11 cellular contexts compared by ENCODE assay signal in genomic region chr17:73278049-73278464, GRCh38. TPM values are rescaled to one million over a fixed set of nuclear protein-coding genes. Genes with fewer than 3 reads are reported as not detected.
A peak's percentile ranks its signal among the peaks of the same experiment; 100 is the strongest.
DNase-seq lines count a peak whose midpoint lies in the region; ATAC-seq lines count a peak whose summit lies in the region.
"Had no signal": no experiment of that assay in that cellular context is flagged by ENCODE, and none has a peak within 500 bp of the region (broad histone marks: within the 10 kb centered on the region; RNA-seq: fewer than 3 reads in every experiment).

No MANE protein-coding gene starts in this region.

- no peaks in the 10 kb centered on the region for H3K27me3 ChIP-seq in rectal smooth muscle tissue (ENCODE audit: control insufficient read depth, insufficient read depth, low read length)

- peaks cover 15% of the 10 kb centered on the region for H3K4me1 ChIP-seq in rectal smooth muscle tissue (ENCODE audit: control insufficient read depth, insufficient read depth, low read length)

- peaks cover 2% of the 10 kb centered on the region for H3K36me3 ChIP-seq in rectal smooth muscle tissue (ENCODE audit: control insufficient read depth, insufficient read depth, low read length)

- ATAC-seq in Right ventricle myocardium inferior (peak; percentile 63), left cardiac atrium (peak; percentile 26 to 41), HG03139 (IDR thresholded peaks at IDR 0.05; ENCODE audit: unreplicated experiment) (no peak)

- H3K27ac Mint-ChIP-seq in activated T-helper 2 cell treated with anti-CD3 and anti-CD28 coated beads, Interferon-gamma antibody, Interleukin-2, Interleukin-4, amounts not matched to agents 10 μg/mL and 5 μg/mL and 100 μg/mL, durations not matched to agents 14 hours and 24 hours and 36 hours = no peak overlapping the region
- H3K27ac Mint-ChIP-seq: IgD-negative memory B cell had no signal

- no peak overlapping the region for H3K4me3 ChIP-seq in rectal smooth muscle tissue (ENCODE audit: low read length)
- H3K4me3 ChIP-seq: GM23248 had no signal

- no peaks in the 10 kb centered on the region for H3K9me3 Mint-ChIP-seq in activated T-helper 2 cell treated with anti-CD3 and anti-CD28 coated beads, Interferon-gamma antibody, Interleukin-2, Interleukin-4, amounts not matched to agents 10 μg/mL and 5 μg/mL and 100 μg/mL, durations not matched to agents 14 hours and 24 hours and 36 hours
- H3K9me3 Mint-ChIP-seq: IgD-negative memory B cell had no signal

- H3K4me1 Mint-ChIP-seq in activated T-helper 2 cell treated with anti-CD3 and anti-CD28 coated beads, Interferon-gamma antibody, Interleukin-2, Interleukin-4, amounts not matched to agents 10 μg/mL and 5 μg/mL and 100 μg/mL, durations not matched to agents 14 hours and 24 hours and 36 hours (ENCODE audit: low read depth) = no peaks in the 10 kb centered on the region

- H3K9ac ChIP-seq in rectal smooth muscle tissue (ENCODE audit: low read length) = no peak overlapping the region
- H3K9ac ChIP-seq: GM23248 had no signal

- H3K4me3 Mint-ChIP-seq in activated T-helper 2 cell treated with anti-CD3 and anti-CD28 coated beads, Interferon-gamma antibody, Interleukin-2, Interleukin-4, amounts not matched to agents 10 μg/mL and 5 μg/mL and 100 μg/mL, durations not matched to agents 14 hours and 24 hours and 36 hours (ENCODE audit: low read depth) = no peak overlapping the region
- H3K4me3 Mint-ChIP-seq: IgD-negative memory B cell had no signal

- H3K27me3 Mint-ChIP-seq in activated T-helper 2 cell treated with anti-CD3 and anti-CD28 coated beads, Interferon-gamma antibody, Interleukin-2, Interleukin-4, amounts not matched to agents 10 μg/mL and 5 μg/mL and 100 μg/mL, durations not matched to agents 14 hours and 24 hours and 36 hours (ENCODE audit: low read depth) = no peaks in the 10 kb centered on the region

- intact Hi-C loops in Right ventricle myocardium inferior (cut with DNase I) (loop anchor here (5.0 kb wide), 1 partner anchor 34 kb away; the partner anchor contains the start of gene CDC42EP4), cardiac septum (cut with DNase I) (loop anchor here (5.0 kb wide), 1 partner anchor 34 kb away; the partner anchor contains the start of gene CDC42EP4), left cardiac atrium (cut with DNase I) (no loop called here)
- intact Hi-C loops in activated T-helper 2 cell treated with anti-CD3 and anti-CD28 coated beads, Interferon-gamma antibody, Interleukin-2, Interleukin-4, amounts not matched to agents 10 μg/mL and 5 μg/mL and 100 μg/mL, durations not matched to agents 14 hours and 24 hours and 36 hours (cut with micrococcal nuclease) = no loop called here

- H3K27ac ChIP-seq in rectal smooth muscle tissue (ENCODE audit: low read depth, low read length) = peak overlapping the region; percentile 34
- H3K27ac ChIP-seq: GM23248 had no signal

- no peaks in the 10 kb centered on the region for H3K36me3 Mint-ChIP-seq in activated T-helper 2 cell treated with anti-CD3 and anti-CD28 coated beads, Interferon-gamma antibody, Interleukin-2, Interleukin-4, amounts not matched to agents 10 μg/mL and 5 μg/mL and 100 μg/mL, durations not matched to agents 14 hours and 24 hours and 36 hours (ENCODE audit: low read depth)
- H3K36me3 Mint-ChIP-seq: IgD-negative memory B cell had no signal

- no peak for DNase-seq in Right ventricle myocardium inferior (ENCODE audit: missing footprints)
- DNase-seq in cardiac septum (ENCODE audit: low spot score) = no peak
- DNase-seq in left cardiac atrium = no peak
- DNase-seq in activated T-helper 2 cell treated with anti-CD3 and anti-CD28 coated beads, Interferon-gamma antibody, Interleukin-2, Interleukin-4, amounts not matched to agents 10 μg/mL and 5 μg/mL and 100 μg/mL, durations not matched to agents 14 hours and 24 hours and 36 hours (ENCODE audit: low spot score) = no peak
- no peak for DNase-seq in DMS153 (lab: John Stamatoyannopoulos, UW)
- no peak for DNase-seq in activated CD4-positive, alpha-beta T cell treated with anti-CD3 and anti-CD28 coated beads for 1 hour
- DNase-seq: SW 1271 had no signal

RNA-seq across cellular contexts. Expression of gene CPSF4L, which starts 16.4 kb away (rescaled TPM):
- total RNA-seq in Right ventricle myocardium inferior (not detected), cardiac septum (not detected), left cardiac atrium (not detected)
- total RNA-seq in activated T-helper 2 cell treated with anti-CD3 and anti-CD28 coated beads, Interferon-gamma antibody, Interleukin-2, Interleukin-4, amounts not matched to agents 10 μg/mL and 5 μg/mL and 100 μg/mL, durations not matched to agents 14 hours and 24 hours and 36 hours = not detected in 2 replicates
- total RNA-seq: GM23248 had no signal

RNA-seq across cellular contexts. Expression of gene CDC42EP4, which starts 33.7 kb away (rescaled TPM):
- total RNA-seq in Right ventricle myocardium inferior (58.8 TPM), cardiac septum (41.3 TPM), left cardiac atrium (10 to 100 TPM; 44.9 to 80.5 TPM)
- 1.6 and 2.8 TPM in 2 replicates for total RNA-seq in activated T-helper 2 cell treated with anti-CD3 and anti-CD28 coated beads, Interferon-gamma antibody, Interleukin-2, Interleukin-4, amounts not matched to agents 10 μg/mL and 5 μg/mL and 100 μg/mL, durations not matched to agents 14 hours and 24 hours and 36 hours

Comparison
In these comparisons a context has a peak if more than half of its experiments do, and no peak if none do; other contexts are left out.
1. intact Hi-C loops: an anchor here in Right ventricle myocardium inferior (5.0 kb wide) and cardiac septum (5.0 kb wide); none called in left cardiac atrium and activated T-helper 2 cell treated with anti-CD3 and anti-CD28 coated beads, Interferon-gamma antibody, Interleukin-2, Interleukin-4, amounts not matched to agents 10 μg/mL and 5 μg/mL and 100 μg/mL, durations not matched to agents 14 hours and 24 hours and 36 hours.
2. RNA of gene CDC42EP4, which starts 33.7 kb away (total RNA-seq): 44.9 to 80.5 TPM in left cardiac atrium, 58.8 TPM in Right ventricle myocardium inferior (single experiment) and 41.3 TPM in cardiac septum (single experiment); 1.6 to 2.8 TPM in activated T-helper 2 cell treated with anti-CD3 and anti-CD28 coated beads, Interferon-gamma antibody, Interleukin-2, Interleukin-4, amounts not matched to agents 10 μg/mL and 5 μg/mL and 100 μg/mL, durations not matched to agents 14 hours and 24 hours and 36 hours; every median in the first group is over 10 times any median in the second.